ENCODE assay signal across 9 cellular contexts in genomic region chr14:68140801-68141200, GRCh38.
DNase-seq lines count a peak whose midpoint lies in the region; ATAC-seq and TF ChIP-seq lines count a peak whose summit lies in the region.
"Had no signal": no experiment of that assay in that cellular context is flagged by ENCODE, and none has a peak within 500 bp of the region (broad histone marks: within the 10 kb centered on the region; RNA-seq: fewer than 3 reads in every experiment).

No MANE protein-coding gene starts in this region.

- H3K27ac ChIP-seq in adrenal gland (peak overlapping the region; percentile 64 to 84 (median 83)), iPS-18a (ENCODE audit: low read length) (no peak overlapping the region), gastrocnemius medialis (peak overlapping the region; percentile 43 to 70 (median 63))

- H3K4me1 ChIP-seq in adrenal gland (replicated peaks in 1 of 2) (peaks cover 37 to 64% of the 10 kb centered on the region in 2 donors), iPS-18a (ENCODE audit: control insufficient read depth, low read depth, low read length) (peaks cover 25% of the 10 kb centered on the region), gastrocnemius medialis (peaks cover 50 to 65% of the 10 kb centered on the region in 2 donors)

- no peak for TF ChIP-seq POLR2A in adrenal gland (IDR thresholded peaks at IDR 0.05)
- TF ChIP-seq POLR2A in gastrocnemius medialis (IDR thresholded peaks at IDR 0.05), result no peak

- H3K27me3 ChIP-seq in adrenal gland (no peaks in the 10 kb centered on the region), iPS-18a (ENCODE audit: control insufficient read depth, insufficient read depth, low read length) (no peaks in the 10 kb centered on the region), gastrocnemius medialis (no peaks in the 10 kb centered on the region)

- intact Hi-C loops in adrenal gland (cut with DNase I), result loop anchor here in 1 of 2 donors (10.0 kb wide), 1 partner anchor 104 kb away; no protein-coding TSS in a partner anchor
- intact Hi-C loops in gastrocnemius medialis (cut with DNase I; ENCODE audit: low total_unique reads), result loop anchor here (5.0 kb wide), 4 partner anchors 92 to 656 kb away; no protein-coding TSS in a partner anchor

- no peak for ATAC-seq in gastrocnemius medialis
- ATAC-seq: activated naive CD4-positive, alpha-beta T cell treated with anti-CD3 and anti-CD28 coated beads, Interleukin-2, amount 50 U/mL, for 72 hours had no signal

- TF ChIP-seq CTCF in adrenal gland (IDR thresholded peaks at IDR 0.05), result no peak
- no peak for TF ChIP-seq CTCF in gastrocnemius medialis (IDR thresholded peaks at IDR 0.05 in 4 of 5, conservative IDR thresholded peaks at IDR 0.05 in 1 of 5)

- H3K9me3 ChIP-seq in adrenal gland (replicated peaks in 1 of 3) (no peaks in the 10 kb centered on the region), iPS-18a (ENCODE audit: control insufficient read depth, low read depth, low read length) (no peaks in the 10 kb centered on the region), gastrocnemius medialis (no peaks in the 10 kb centered on the region)

- H3K36me3 ChIP-seq in adrenal gland (replicated peaks in 1 of 2) (no peaks in the 10 kb centered on the region), iPS-18a (ENCODE audit: control insufficient read depth, low read depth, low read length) (no peaks in the 10 kb centered on the region), gastrocnemius medialis (no peaks in the 10 kb centered on the region)

- DNase-seq in Daoy (ENCODE audit: low read depth), result peak; percentile 48
- DNase-seq in adrenal gland, result no peak
- DNase-seq in gastrocnemius medialis, result no peak
- no peak for DNase-seq in NK-92 treated with Interleukin-12 subunit alpha and Interleukin-12 subunit beta, amount 100 ng/mL, for 24 hours (lab: John Stamatoyannopoulos, UW)
- no peak for DNase-seq in stimulated activated CD4-positive, alpha-beta T cell treated with anti-CD3 and anti-CD28 coated beads, Interleukin-1b, Interleukin-23, amount 100 ng/mL, for 48 hours
- DNase-seq in stimulated activated naive CD4-positive, alpha-beta T cell (lab: John Stamatoyannopoulos, UW), result no peak
- no peak for DNase-seq in medulla oblongata (ENCODE audit: extremely low spot score)

- in situ Hi-C loops in gastrocnemius medialis (cut with MboI; ENCODE audit: low sequenced_read_pairs in 4 of 4), result no loop called here

- WGBS in adrenal gland, 4 donors, result 45 to 52% (median 47%) methylated on average over 3 of the region's 3 CpGs

- H3K4me3 ChIP-seq in adrenal gland (no peak overlapping the region), iPS-18a (ENCODE audit: low read length) (no peak overlapping the region), gastrocnemius medialis (no peak overlapping the region)

- H3K9ac ChIP-seq in iPS-18a (ENCODE audit: low read length), result peak overlapping the region; percentile 2
